Comparison of ENCODE assay signal across 35 cellular contexts in the genomic region with DNA sequence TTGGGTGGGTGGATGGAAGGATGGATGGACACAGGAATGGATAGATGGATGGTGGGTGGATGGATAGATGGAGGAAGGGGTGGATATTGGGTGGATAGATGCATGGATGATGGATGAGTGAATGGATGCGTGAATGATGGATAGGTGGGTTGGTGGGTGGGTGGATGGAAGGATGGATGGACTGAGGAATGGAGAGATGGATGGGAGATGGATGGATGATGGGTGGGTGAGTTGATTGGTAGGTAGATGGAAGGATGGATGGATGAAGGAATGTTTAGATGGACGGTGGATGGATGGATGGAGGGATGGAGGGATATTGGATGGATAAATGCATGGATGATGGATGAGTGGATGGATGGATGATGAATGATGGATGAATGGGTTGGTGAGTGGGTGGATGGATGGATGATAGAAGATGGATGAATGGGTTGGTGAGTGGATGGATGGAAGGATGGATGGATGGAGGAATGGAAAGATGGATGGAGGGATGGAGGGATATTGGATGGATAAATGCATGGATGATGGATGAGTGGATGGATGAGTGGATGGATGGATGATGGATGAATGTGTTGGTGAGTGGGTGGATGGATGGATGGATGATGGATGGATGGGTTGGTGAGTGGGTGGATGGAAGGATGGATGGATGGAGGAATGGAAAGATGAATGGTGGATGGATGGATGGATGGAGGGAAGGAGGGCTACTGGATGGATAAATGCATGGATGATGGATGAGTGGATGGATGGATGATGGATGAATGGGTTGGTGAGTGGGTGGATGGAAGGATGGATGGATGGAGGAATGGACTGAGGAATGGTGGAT.
"Had no signal": no experiment of that assay in that cellular context is flagged by ENCODE, and none has a peak within 500 bp of the region (broad histone marks: within the 10 kb centered on the region; RNA-seq: fewer than 3 reads in every experiment).

No MANE protein-coding gene starts in this region.

- H3K36me3 ChIP-seq: adrenal gland, colonic mucosa, gastrocnemius medialis, heart left ventricle, WERI-Rb-1 had no signal

- H3K4me3 Mint-ChIP-seq: activated CD4-positive, alpha-beta memory T cell treated with anti-CD3 and anti-CD28 coated beads for 36 hours; activated CD4-positive, alpha-beta T cell treated with anti-CD3 and anti-CD28 coated beads for 36 hours; activated CD4-positive, alpha-beta T cell treated with anti-CD3 and anti-CD28 coated beads, Interleukin-2, amount 10 ng/mL, durations not matched to agents 24 days and 14 days; activated CD8-positive, alpha-beta memory T cell treated with anti-CD3 and anti-CD28 coated beads, Interleukin-2, amount 10 ng/mL, durations not matched to agents 7 days and 5 days; activated CD8-positive, alpha-beta T cell treated with anti-CD3 and anti-CD28 coated beads, Interleukin-2, amount 10 ng/mL, durations not matched to agents 7 days and 5 days; activated naive CD4-positive, alpha-beta T cell treated with anti-CD3 and anti-CD28 coated beads for 36 hours; activated naive CD4-positive, alpha-beta T cell treated with anti-CD3 and anti-CD28 coated beads, Interleukin-2, amount 50 U/mL, for 24 hours; activated naive CD8-positive, alpha-beta T cell treated with anti-CD3 and anti-CD28 coated beads for 36 hours; activated naive CD8-positive, alpha-beta T cell treated with anti-CD3 and anti-CD28 coated beads, Interleukin-2, amount 50 U/mL, for 24 hours; activated T-helper 1 cell treated with anti-CD3 and anti-CD28 coated beads, Interleukin-12 subunit alpha, Interleukin-12 subunit beta, Interleukin-2, Interleukin-4 antibody, amounts not matched to agents 30 ng/mL and 10 ng/mL and 1 ng/mL, durations not matched to agents 14 hours and 24 hours and 36 hours; T-helper 17 cell; T-helper 2 cell treated with Interferon-gamma antibody and Interleukin-4, amounts not matched to agents 5 μg/mL and 100 μg/mL, for 36 hours had no signal

- H3K27me3 Mint-ChIP-seq: activated CD4-positive, alpha-beta T cell treated with anti-CD3 and anti-CD28 coated beads, Interleukin-2, amount 10 ng/mL, durations not matched to agents 24 days and 14 days had no signal

- H3K27ac Mint-ChIP-seq: activated CD4-positive, alpha-beta memory T cell treated with anti-CD3 and anti-CD28 coated beads for 36 hours; activated CD4-positive, alpha-beta T cell treated with anti-CD3 and anti-CD28 coated beads for 36 hours; activated CD4-positive, alpha-beta T cell treated with anti-CD3 and anti-CD28 coated beads, Interleukin-2, amount 10 ng/mL, durations not matched to agents 24 days and 14 days; activated CD8-positive, alpha-beta memory T cell treated with anti-CD3 and anti-CD28 coated beads, Interleukin-2, amount 10 ng/mL, durations not matched to agents 7 days and 5 days; activated CD8-positive, alpha-beta T cell treated with anti-CD3 and anti-CD28 coated beads, Interleukin-2, amount 10 ng/mL, durations not matched to agents 7 days and 5 days; activated naive CD4-positive, alpha-beta T cell treated with anti-CD3 and anti-CD28 coated beads for 36 hours; activated naive CD4-positive, alpha-beta T cell treated with anti-CD3 and anti-CD28 coated beads, Interleukin-2, amount 50 U/mL, for 24 hours; activated naive CD8-positive, alpha-beta T cell treated with anti-CD3 and anti-CD28 coated beads for 36 hours; activated naive CD8-positive, alpha-beta T cell treated with anti-CD3 and anti-CD28 coated beads, Interleukin-2, amount 50 U/mL, for 24 hours; activated T-helper 1 cell treated with anti-CD3 and anti-CD28 coated beads, Interleukin-12 subunit alpha, Interleukin-12 subunit beta, Interleukin-2, Interleukin-4 antibody, amounts not matched to agents 30 ng/mL and 10 ng/mL and 1 ng/mL, durations not matched to agents 14 hours and 24 hours and 36 hours; activated T-helper 2 cell treated with anti-CD3 and anti-CD28 coated beads, Interferon-gamma antibody, Interleukin-2, Interleukin-4, amounts not matched to agents 10 μg/mL and 5 μg/mL and 100 μg/mL, durations not matched to agents 14 hours and 24 hours and 36 hours; T-helper 17 cell; T-helper 2 cell treated with Interferon-gamma antibody and Interleukin-4, amounts not matched to agents 5 μg/mL and 100 μg/mL, for 36 hours had no signal

- H3K36me3 Mint-ChIP-seq: activated CD4-positive, alpha-beta memory T cell treated with anti-CD3 and anti-CD28 coated beads for 36 hours; activated CD8-positive, alpha-beta memory T cell treated with anti-CD3 and anti-CD28 coated beads, Interleukin-2, amount 10 ng/mL, durations not matched to agents 7 days and 5 days; activated naive CD4-positive, alpha-beta T cell treated with anti-CD3 and anti-CD28 coated beads, Interleukin-2, amount 50 U/mL, for 24 hours; activated naive CD8-positive, alpha-beta T cell treated with anti-CD3 and anti-CD28 coated beads for 36 hours had no signal

- DNase-seq: activated CD4-positive, alpha-beta memory T cell treated with anti-CD3 and anti-CD28 coated beads for 36 hours; activated CD4-positive, alpha-beta T cell treated with anti-CD3 and anti-CD28 coated beads for 36 hours; activated CD4-positive, alpha-beta T cell treated with anti-CD3 and anti-CD28 coated beads, Interleukin-2, amount 10 ng/mL, durations not matched to agents 24 days and 14 days; activated CD4-positive, CD25-positive, alpha-beta regulatory T cell; activated CD4-positive, CD25-positive, alpha-beta regulatory T cell treated with anti-CD3 and anti-CD28 coated beads, Interleukin-2, amount 50 U/mL, for 72 hours; activated CD8-positive, alpha-beta memory T cell treated with anti-CD3 and anti-CD28 coated beads, Interleukin-2, amount 10 ng/mL, durations not matched to agents 7 days and 5 days; activated CD8-positive, alpha-beta memory T cell treated with anti-CD3 and anti-CD28 coated beads, Interleukin-2, amount 50 U/mL, for 4 hours; activated CD8-positive, alpha-beta T cell treated with anti-CD3 and anti-CD28 coated beads, Interleukin-2, amount 10 ng/mL, durations not matched to agents 7 days and 5 days; activated effector memory CD4-positive, alpha-beta T cell treated with anti-CD3 and anti-CD28 coated beads, Interleukin-2, amount 50 U/mL, for 16 hours; activated naive CD4-positive, alpha-beta T cell treated with anti-CD3 and anti-CD28 coated beads for 36 hours; activated naive CD8-positive, alpha-beta T cell treated with anti-CD3 and anti-CD28 coated beads for 36 hours; activated naive CD8-positive, alpha-beta T cell treated with anti-CD3 and anti-CD28 coated beads, Interleukin-2, amount 50 U/mL, for 24 hours; activated T-cell treated with anti-CD3 and anti-CD28 coated beads, Interleukin-2, amount 50 U/mL, for 1 hour; activated T-cell treated with anti-CD3 and anti-CD28 coated beads, Interleukin-2, amount 50 U/mL, for 48 hours; adrenal gland; amygdala; aorta; body of pancreas; caudate nucleus; colonic mucosa; effector CD8-positive, alpha-beta T cell; foreskin fibroblast; gastrocnemius medialis; glutamatergic neuron; heart left ventricle; T-helper 1 cell; T-helper 17 cell; T1000; WERI-Rb-1 had no signal

- H3K9me3 ChIP-seq: adrenal gland, body of pancreas, colonic mucosa, gastrocnemius medialis, heart left ventricle had no signal

- H3K4me1 Mint-ChIP-seq: activated CD4-positive, alpha-beta T cell treated with anti-CD3 and anti-CD28 coated beads for 36 hours; activated CD4-positive, alpha-beta T cell treated with anti-CD3 and anti-CD28 coated beads, Interleukin-2, amount 10 ng/mL, durations not matched to agents 24 days and 14 days; activated CD8-positive, alpha-beta memory T cell treated with anti-CD3 and anti-CD28 coated beads, Interleukin-2, amount 10 ng/mL, durations not matched to agents 7 days and 5 days; activated naive CD4-positive, alpha-beta T cell treated with anti-CD3 and anti-CD28 coated beads, Interleukin-2, amount 50 U/mL, for 24 hours; activated naive CD8-positive, alpha-beta T cell treated with anti-CD3 and anti-CD28 coated beads for 36 hours; activated naive CD8-positive, alpha-beta T cell treated with anti-CD3 and anti-CD28 coated beads, Interleukin-2, amount 50 U/mL, for 24 hours; T-helper 17 cell had no signal

- H3K4me1 ChIP-seq: adrenal gland, body of pancreas, colonic mucosa, gastrocnemius medialis had no signal

- H3K27ac ChIP-seq: adrenal gland, body of pancreas, colonic mucosa, gastrocnemius medialis, heart left ventricle, WERI-Rb-1 had no signal

- FAIRE-seq: endometrium had no signal

- H3K27me3 ChIP-seq: adrenal gland, body of pancreas, colonic mucosa, gastrocnemius medialis, heart left ventricle had no signal

- ATAC-seq: activated CD4-positive, alpha-beta T cell treated with anti-CD3 and anti-CD28 coated beads for 36 hours; activated CD8-positive, alpha-beta memory T cell treated with anti-CD3 and anti-CD28 coated beads, Interleukin-2, amount 10 ng/mL, durations not matched to agents 7 days and 5 days; activated CD8-positive, alpha-beta T cell treated with anti-CD3 and anti-CD28 coated beads, Interleukin-2, amount 10 ng/mL, durations not matched to agents 7 days and 5 days; activated naive CD8-positive, alpha-beta T cell treated with anti-CD3 and anti-CD28 coated beads, Interleukin-2, amount 50 U/mL, for 24 hours; body of pancreas; esophagus mucosa; gastrocnemius medialis; T-helper 17 cell had no signal

- H3K9me3 Mint-ChIP-seq: activated CD4-positive, alpha-beta memory T cell treated with anti-CD3 and anti-CD28 coated beads for 36 hours; activated naive CD4-positive, alpha-beta T cell treated with anti-CD3 and anti-CD28 coated beads for 36 hours; activated T-helper 1 cell treated with anti-CD3 and anti-CD28 coated beads, Interleukin-12 subunit alpha, Interleukin-12 subunit beta, Interleukin-2, Interleukin-4 antibody, amounts not matched to agents 30 ng/mL and 10 ng/mL and 1 ng/mL, durations not matched to agents 14 hours and 24 hours and 36 hours had no signal

- H3K4me3 ChIP-seq: adrenal gland, body of pancreas, colonic mucosa, gastrocnemius medialis, heart left ventricle had no signal
